ENCODE assay signal across 17 cellular contexts in the genomic region with DNA sequence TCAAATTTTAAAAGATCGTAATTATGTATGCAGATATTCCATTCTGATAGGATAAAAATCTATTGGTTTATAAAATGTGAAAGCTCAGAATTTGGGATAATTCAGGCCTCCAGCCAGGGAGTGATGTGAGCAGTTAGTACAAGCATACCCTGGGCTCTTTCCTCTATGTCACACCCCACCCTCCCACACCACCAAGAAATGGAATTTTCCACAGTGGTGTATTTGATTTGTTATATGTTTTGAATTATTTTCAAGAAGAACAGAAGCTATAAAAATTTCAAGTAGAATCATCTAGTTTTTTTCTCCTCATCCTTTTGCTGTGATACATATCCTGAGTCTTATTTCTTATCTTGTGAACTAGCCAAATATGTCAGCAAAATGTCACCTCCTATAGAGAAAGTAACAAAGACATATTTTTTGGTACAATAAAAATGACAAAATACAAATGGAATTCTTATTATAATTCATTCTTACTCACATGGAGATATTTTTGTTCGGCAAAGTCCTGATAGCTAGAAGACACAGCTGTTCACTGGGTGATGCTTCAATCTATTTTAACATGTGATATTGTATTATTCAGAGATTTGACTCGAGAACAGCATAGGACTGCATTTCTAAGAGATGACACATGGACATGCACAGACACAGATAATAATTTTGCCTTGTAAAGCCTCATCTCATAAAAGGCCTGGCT.
A peak's percentile ranks its signal among the peaks of the same experiment; 100 is the strongest.
DNase-seq lines count a peak whose midpoint lies in the region; ATAC-seq and TF ChIP-seq lines count a peak whose summit lies in the region.
"Had no signal": no experiment of that assay in that cellular context is flagged by ENCODE, and none has a peak within 500 bp of the region (broad histone marks: within the 10 kb centered on the region; RNA-seq: fewer than 3 reads in every experiment).

No MANE protein-coding gene starts in this region.

- ATAC-seq in SK-N-SH treated with all-trans-retinoic acid at 6 μM for 48 hours (peak; percentile 79), GM18498 (IDR thresholded peaks at IDR 0.05; ENCODE audit: unreplicated experiment) (no peak)
- ATAC-seq: activated CD4-positive, alpha-beta T cell treated with anti-CD3 and anti-CD28 coated beads for 36 hours had no signal

- H3K4me3 ChIP-seq in fibroblast of pulmonary artery (replicated peaks; ENCODE audit: low read depth, low read length): no peak overlapping the region
- H3K4me3 ChIP-seq in skeletal muscle cell (ENCODE audit: low read depth, low read length): no peak overlapping the region
- H3K4me3 ChIP-seq: ovary, Peyer's patch, thyroid gland had no signal

- no peak for TF ChIP-seq CTCF in fibroblast of pulmonary artery (IDR thresholded peaks at IDR 0.05; ENCODE audit: low read length, missing control alignments)

- DNase-seq in EH (ENCODE audit: low read depth): peak; percentile 93
- peak; percentile 73 for DNase-seq in fibroblast of pulmonary artery (ENCODE audit: low read depth)
- DNase-seq in skeletal muscle cell (ENCODE audit: low read depth): peak; percentile 47
- no peak for DNase-seq in HuH-7 (ENCODE audit: low spot score)
- DNase-seq in stimulated activated CD8-positive, alpha-beta memory T cell treated with anti-CD3 and anti-CD28 coated beads, Interleukin-4, amount 100 ng/mL, for 48 hours: no peak
- no peak for DNase-seq in T1000 (lab: John Stamatoyannopoulos, UW)
- DNase-seq: activated CD4-positive, alpha-beta T cell treated with anti-CD3 and anti-CD28 coated beads for 36 hours; CD4-positive, alpha-beta T cell; H7; NCI-H187 treated with DMSO at 0.1 percent for 48 hours; NCI-H524 treated with DMSO at 0.1 percent for 48 hours; ovary; Peyer's patch; stimulated activated CD4-positive, alpha-beta T cell treated with anti-CD3 and anti-CD28 coated beads, Interleukin-15, amount 100 ng/mL, for 24 hours; thyroid gland had no signal

TF ChIP-seq in SK-N-SH treated with all-trans-retinoic acid at 6 μM for 48 hours, 23 proteins besides CTCF, POLR2A, EP300 and RAD21:
- TF ChIP-seq, protein P1, sequence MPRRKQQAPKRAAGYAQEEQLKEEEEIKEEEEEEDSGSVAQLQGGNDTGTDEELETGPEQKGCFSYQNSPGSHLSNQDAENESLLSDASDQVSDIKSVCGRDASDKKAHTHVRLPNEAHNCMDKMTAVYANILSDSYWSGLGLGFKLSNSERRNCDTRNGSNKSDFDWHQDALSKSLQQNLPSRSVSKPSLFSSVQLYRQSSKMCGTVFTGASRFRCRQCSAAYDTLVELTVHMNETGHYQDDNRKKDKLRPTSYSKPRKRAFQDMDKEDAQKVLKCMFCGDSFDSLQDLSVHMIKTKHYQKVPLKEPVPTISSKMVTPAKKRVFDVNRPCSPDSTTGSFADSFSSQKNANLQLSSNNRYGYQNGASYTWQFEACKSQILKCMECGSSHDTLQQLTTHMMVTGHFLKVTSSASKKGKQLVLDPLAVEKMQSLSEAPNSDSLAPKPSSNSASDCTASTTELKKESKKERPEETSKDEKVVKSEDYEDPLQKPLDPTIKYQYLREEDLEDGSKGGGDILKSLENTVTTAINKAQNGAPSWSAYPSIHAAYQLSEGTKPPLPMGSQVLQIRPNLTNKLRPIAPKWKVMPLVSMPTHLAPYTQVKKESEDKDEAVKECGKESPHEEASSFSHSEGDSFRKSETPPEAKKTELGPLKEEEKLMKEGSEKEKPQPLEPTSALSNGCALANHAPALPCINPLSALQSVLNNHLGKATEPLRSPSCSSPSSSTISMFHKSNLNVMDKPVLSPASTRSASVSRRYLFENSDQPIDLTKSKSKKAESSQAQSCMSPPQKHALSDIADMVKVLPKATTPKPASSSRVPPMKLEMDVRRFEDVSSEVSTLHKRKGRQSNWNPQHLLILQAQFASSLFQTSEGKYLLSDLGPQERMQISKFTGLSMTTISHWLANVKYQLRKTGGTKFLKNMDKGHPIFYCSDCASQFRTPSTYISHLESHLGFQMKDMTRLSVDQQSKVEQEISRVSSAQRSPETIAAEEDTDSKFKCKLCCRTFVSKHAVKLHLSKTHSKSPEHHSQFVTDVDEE (CRISPR knock-in tag; IDR thresholded peaks at IDR 0.05): no peak
- no peak for TF ChIP-seq OSR1 (CRISPR knock-in tag; IDR thresholded peaks at IDR 0.05)
- TF ChIP-seq ZFP3 (CRISPR knock-in tag; IDR thresholded peaks at IDR 0.05): no peak
- TF ChIP-seq ZFP30 (CRISPR knock-in tag; IDR thresholded peaks at IDR 0.05): no peak
- TF ChIP-seq, protein P2, sequence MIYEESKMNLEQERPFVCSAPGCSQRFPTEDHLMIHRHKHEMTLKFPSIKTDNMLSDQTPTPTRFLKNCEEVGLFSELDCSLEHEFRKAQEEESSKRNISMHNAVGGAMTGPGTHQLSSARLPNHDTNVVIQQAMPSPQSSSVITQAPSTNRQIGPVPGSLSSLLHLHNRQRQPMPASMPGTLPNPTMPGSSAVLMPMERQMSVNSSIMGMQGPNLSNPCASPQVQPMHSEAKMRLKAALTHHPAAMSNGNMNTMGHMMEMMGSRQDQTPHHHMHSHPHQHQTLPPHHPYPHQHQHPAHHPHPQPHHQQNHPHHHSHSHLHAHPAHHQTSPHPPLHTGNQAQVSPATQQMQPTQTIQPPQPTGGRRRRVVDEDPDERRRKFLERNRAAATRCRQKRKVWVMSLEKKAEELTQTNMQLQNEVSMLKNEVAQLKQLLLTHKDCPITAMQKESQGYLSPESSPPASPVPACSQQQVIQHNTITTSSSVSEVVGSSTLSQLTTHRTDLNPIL (CRISPR knock-in tag; IDR thresholded peaks at IDR 0.05; ENCODE audit: low read depth): no peak
- no peak for TF ChIP-seq ZC3H10 (CRISPR knock-in tag; IDR thresholded peaks at IDR 0.05)
- no peak for TF ChIP-seq TOX (CRISPR knock-in tag; IDR thresholded peaks at IDR 0.05; ENCODE audit: borderline replicate concordance)

Comparison
In these comparisons a context has a peak if more than half of its experiments do, and no peak if none do; other contexts are left out.
1. DNase-seq: peak in EH (single experiment), fibroblast of pulmonary artery (single experiment) and skeletal muscle cell (single experiment); none in HuH-7 (single experiment), stimulated activated CD8-positive, alpha-beta memory T cell treated with anti-CD3 and anti-CD28 coated beads, Interleukin-4, amount 100 ng/mL, for 48 hours (single experiment) and T1000 (single experiment).